9 cellular contexts compared by ENCODE assay signal in the genomic region with DNA sequence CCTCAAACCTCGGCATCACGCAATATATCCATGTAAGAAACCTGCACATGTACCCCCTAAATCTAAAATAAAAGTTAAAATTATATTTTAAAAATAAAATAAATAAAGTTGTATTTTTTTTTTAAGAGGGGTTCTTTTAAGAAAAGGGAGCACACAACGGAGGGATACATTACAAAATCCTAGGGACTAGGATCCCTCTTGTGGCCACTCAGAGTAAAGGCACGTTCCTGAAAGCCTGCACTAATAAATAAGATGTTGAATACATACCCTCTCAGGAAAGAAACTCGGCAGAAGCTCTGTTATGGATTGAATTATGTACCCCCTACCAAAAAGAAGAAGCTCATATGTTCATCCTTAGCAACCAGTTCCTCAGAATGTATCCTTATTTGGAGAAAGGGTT. TPM values are rescaled to one million over a fixed set of nuclear protein-coding genes. Genes with fewer than 3 reads are reported as not detected.
DNase-seq lines count a peak whose midpoint lies in the region; ATAC-seq and TF ChIP-seq lines count a peak whose summit lies in the region.
"Had no signal": no experiment of that assay in that cellular context is flagged by ENCODE, and none has a peak within 500 bp of the region (broad histone marks: within the 10 kb centered on the region; RNA-seq: fewer than 3 reads in every experiment).

No MANE protein-coding gene starts in this region.

- H2BK120ac ChIP-seq in mesenchymal stem cell (ENCODE audit: low read depth, low read length) = no peak overlapping the region

- H3K9me3 ChIP-seq in Loucy (ENCODE audit: insufficient read depth, low read depth, low read length) (no peaks in the 10 kb centered on the region), mesenchymal stem cell (ENCODE audit: control insufficient read depth, low read length) (no peaks in the 10 kb centered on the region)

- H4K20me1 ChIP-seq in Loucy (ENCODE audit: insufficient read depth, low read length, poor library complexity, severe bottlenecking) = no peaks in the 10 kb centered on the region

- H2AK5ac ChIP-seq in mesenchymal stem cell (ENCODE audit: low read length, severe bottlenecking) = no peak overlapping the region

- H3K27me3 ChIP-seq in Loucy (ENCODE audit: insufficient read depth, low read length, poor library complexity, severe bottlenecking) (no peaks in the 10 kb centered on the region), mesenchymal stem cell (ENCODE audit: control insufficient read depth in 1 of 2, insufficient read depth in 1 of 2, low read length in 2 of 2) (peaks cover 0 to 12% of the 10 kb centered on the region in 2 experiments)

- H3K18ac ChIP-seq in mesenchymal stem cell (ENCODE audit: low read depth in 1 of 2, low read length in 2 of 2) = no peak overlapping the region

- no peaks in the 10 kb centered on the region for H3K79me1 ChIP-seq in mesenchymal stem cell (replicated peaks; ENCODE audit: low read length, poor library complexity, severe bottlenecking)

- H3K79me2 ChIP-seq in Loucy (ENCODE audit: insufficient read depth, low read length) = no peaks in the 10 kb centered on the region

- H3K23ac ChIP-seq in mesenchymal stem cell (ENCODE audit: low read length in 2 of 2) = no peak overlapping the region

- no peak overlapping the region for H4K8ac ChIP-seq in mesenchymal stem cell (ENCODE audit: low read length)

- no peaks in the 10 kb centered on the region for H3K36me3 ChIP-seq in Loucy (ENCODE audit: insufficient read depth, low read length)
- no peaks in the 10 kb centered on the region for H3K36me3 ChIP-seq in mesenchymal stem cell (ENCODE audit: control insufficient read depth in 1 of 2, insufficient read depth in 2 of 2, low read depth in 1 of 2, low read length in 2 of 2)

- H2BK5ac ChIP-seq in mesenchymal stem cell (ENCODE audit: low read depth, low read length, poor library complexity, severe bottlenecking) = no peak overlapping the region

- H3K9ac ChIP-seq in Loucy (ENCODE audit: low read depth, low read length, poor library complexity, severe bottlenecking) = no peak overlapping the region
- no peak overlapping the region for H3K9ac ChIP-seq in mesenchymal stem cell (ENCODE audit: low read length)

- no peaks in the 10 kb centered on the region for H3K9me2 ChIP-seq in Loucy (replicated peaks; ENCODE audit: low read depth, low read length)

- peak; percentile 51 for DNase-seq in astrocyte of the hippocampus (ENCODE audit: low read depth, low spot score)
- DNase-seq in mesenchymal stem cell = peak; percentile 11
- no peak for DNase-seq in NCI-H128 (lab: John Stamatoyannopoulos, UW; ENCODE audit: unreplicated experiment)
- no peak for DNase-seq in activated effector memory CD4-positive, alpha-beta T cell treated with Interleukin-2 at 50 U/mL for 16 hours

- H3F3A ChIP-seq in Loucy (ENCODE audit: low read depth) = no peaks in the 10 kb centered on the region

- H3K27ac ChIP-seq in C4-2B (no peak overlapping the region), mesenchymal stem cell (ENCODE audit: low read length, poor library complexity, severe bottlenecking) (no peak overlapping the region)

- TF ChIP-seq CTCF in C4-2B (conservative IDR thresholded peaks at IDR 0.05) (peak; percentile 68), Loucy (conservative IDR thresholded peaks at IDR 0.05; ENCODE audit: low read length) (peak; percentile 37)

- H3K14ac ChIP-seq in mesenchymal stem cell (ENCODE audit: low read length in 2 of 2) = no peak overlapping the region

- H3K4me1 ChIP-seq in Loucy (ENCODE audit: insufficient read depth, low read length, poor library complexity, severe bottlenecking) (no peaks in the 10 kb centered on the region), mesenchymal stem cell (ENCODE audit: control insufficient read depth, insufficient read depth, low read depth, low read length) (no peaks in the 10 kb centered on the region)

- ATAC-seq in GM18858 (IDR thresholded peaks at IDR 0.05; ENCODE audit: unreplicated experiment) = peak; percentile 79
- ATAC-seq in HG02588 (IDR thresholded peaks at IDR 0.05; ENCODE audit: unreplicated experiment) = no peak

- H3K4ac ChIP-seq in mesenchymal stem cell (ENCODE audit: low read depth in 1 of 2, low read length in 2 of 2) = no peak overlapping the region

- H2AFZ ChIP-seq in Loucy (ENCODE audit: low read length) (no peak overlapping the region), mesenchymal stem cell (ENCODE audit: low read depth, low read length) (no peak overlapping the region)

- no peak overlapping the region for H2BK12ac ChIP-seq in mesenchymal stem cell (ENCODE audit: low read length in 2 of 2)

- no peak overlapping the region for H3K4me3 ChIP-seq in Loucy (ENCODE audit: low read length, poor library complexity, severe bottlenecking)
- H3K4me3 ChIP-seq in mesenchymal stem cell (ENCODE audit: insufficient read depth in 1 of 2, low read depth in 1 of 2, low read length in 2 of 2) = no peak overlapping the region
- H3K4me3 ChIP-seq: lung had no signal

- H4K91ac ChIP-seq in mesenchymal stem cell (ENCODE audit: low read length) = no peak overlapping the region

- WGBS in mesenchymal stem cell = no CpG with 5 or more reads among the region's 5 CpGs

- no peak overlapping the region for H3K4me2 ChIP-seq in Loucy (ENCODE audit: low read depth, low read length, poor library complexity, severe bottlenecking)
- H3K4me2 ChIP-seq in mesenchymal stem cell (ENCODE audit: low read length, poor library complexity, severe bottlenecking) = no peak overlapping the region

- H2BK15ac ChIP-seq in mesenchymal stem cell (ENCODE audit: low read depth, poor library complexity, severe bottlenecking) = no peak overlapping the region

RNA-seq across cellular contexts. Expression of gene PRDX4, which starts 50.9 kb away (rescaled TPM):
- 233 TPM for polyA plus RNA-seq in mesenchymal stem cell (2013, experiment 1 of 2)
- polyA plus RNA-seq in mesenchymal stem cell (2013, experiment 2 of 2) = 248 TPM

Comparison
In these comparisons a context has a peak if more than half of its experiments do, and no peak if none do; other contexts are left out.
1. DNase-seq: peak in astrocyte of the hippocampus (single experiment) and mesenchymal stem cell (single experiment); none in NCI-H128 (single experiment) and activated effector memory CD4-positive, alpha-beta T cell treated with Interleukin-2 at 50 U/mL for 16 hours (single experiment).